In the genomic region with DNA sequence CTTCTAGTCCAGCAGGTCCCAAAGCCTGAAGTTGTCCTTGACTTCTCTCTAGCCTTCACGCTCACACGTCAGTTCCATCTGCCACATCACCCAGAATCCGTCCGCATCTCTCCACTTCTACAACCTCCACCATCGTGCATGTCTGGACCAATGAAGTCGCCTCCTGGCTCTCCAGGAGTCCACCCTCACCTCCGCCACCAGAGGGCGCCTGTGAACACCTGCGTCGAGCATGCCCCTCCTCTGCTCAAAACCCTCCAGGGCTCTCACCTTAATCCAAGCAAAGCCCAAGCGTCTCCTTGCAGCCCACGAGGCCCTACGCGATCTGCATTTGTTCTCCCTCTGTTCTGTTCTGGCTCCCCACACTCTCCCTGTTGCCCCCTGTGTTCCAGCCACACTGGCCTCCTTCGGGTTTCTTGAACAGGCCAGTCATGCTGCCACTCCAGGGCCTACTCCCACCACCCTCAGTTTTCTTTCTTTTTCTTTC, we compare ENCODE assay signal across 8 cellular contexts. TPM values are rescaled to one million over a fixed set of nuclear protein-coding genes. Genes with fewer than 3 reads are reported as not detected.
DNase-seq lines count a peak whose midpoint lies in the region; ATAC-seq, FAIRE-seq and TF ChIP-seq lines count a peak whose summit lies in the region.

No MANE protein-coding gene starts in this region.

- H3K79me2 ChIP-seq in endothelial cell of umbilical vein (ENCODE audit: control insufficient read depth, insufficient read depth, low read length) = no peaks in the 10 kb centered on the region

- H3K27me3 ChIP-seq in endothelial cell of umbilical vein (ENCODE audit: control insufficient read depth in 2 of 2, insufficient read depth in 2 of 2, low read length in 2 of 2) = no peaks in the 10 kb centered on the region

- TF ChIP-seq CTCF in AG09319 (IDR thresholded peaks at IDR 0.05; ENCODE audit: low read depth, low read length) = peak; percentile 93
- TF ChIP-seq CTCF in endothelial cell of umbilical vein (IDR thresholded peaks at IDR 0.05; ENCODE audit: extremely low read depth in 1 of 2, insufficient read depth in 1 of 2, low read depth in 1 of 2, low read length in 2 of 2) = peak; percentile 93 to 97

- intact Hi-C loops in endothelial cell of umbilical vein (cut with micrococcal nuclease) = loop anchor here (1.0 kb wide), 2 partner anchors 21 to 194 kb away; no protein-coding TSS in a partner anchor

- no peak overlapping the region for H3K27ac ChIP-seq in endothelial cell of umbilical vein (ENCODE audit: insufficient read depth, low read depth, low read length)

- DNase-seq in AG09319 (ENCODE audit: extremely low read depth, low read depth) (no peak), HT1080 (ENCODE audit: low read depth) (peak; percentile 80), NOMO-1 (lab: John Stamatoyannopoulos, UW; ENCODE audit: unreplicated experiment in 2 of 2) (peak; percentile 76 to 78), endothelial cell of umbilical vein (ENCODE audit: low read depth, low spot score) (peak; percentile 74), naive B cell (peak; percentile 79)
- peak; percentile 96 for DNase-seq in activated CD8-positive, alpha-beta memory T cell treated with anti-CD3 and anti-CD28 coated beads for 24 hours
- DNase-seq in stimulated activated naive B cell treated with anti-CD40 and anti-IgM and Interleukin-4, amounts not matched to agents 10 μg/mL and 1 μg/mL and 100 μg/mL, for 72 hours = peak; percentile 78

- no peaks in the 10 kb centered on the region for H3K9me1 ChIP-seq in endothelial cell of umbilical vein (replicated peaks; ENCODE audit: control insufficient read depth, extremely low read depth, insufficient read depth, low read length)

- peaks cover 0 to 21% of the 10 kb centered on the region in 2 experiments for H3K36me3 ChIP-seq in endothelial cell of umbilical vein (ENCODE audit: control insufficient read depth in 2 of 2, extremely low read depth in 1 of 2, insufficient read depth in 2 of 2, low read length in 2 of 2)

- peak; percentile 70 for ATAC-seq in GM19025 (IDR thresholded peaks at IDR 0.05; ENCODE audit: low read depth, unreplicated experiment)
- peak; percentile 99 to 100 for ATAC-seq in naive B cell (ENCODE audit: low read depth in 2 of 2)
- peak; percentile 99 for ATAC-seq in stimulated activated naive B cell treated with anti-CD40 and anti-IgM and Interleukin-4, amounts not matched to agents 10 μg/mL and 1 μg/mL and 100 μg/mL, for 72 hours (replicated peaks)

- BruUV-seq in endothelial cell of umbilical vein (replicated peaks; lab: Mats Ljungman, UMichigan) = no TSS peak

- H4K20me1 ChIP-seq in endothelial cell of umbilical vein (replicated peaks; ENCODE audit: control insufficient read depth, extremely low read depth, insufficient read depth, low read length) = no peaks in the 10 kb centered on the region

- peak; percentile 83 for FAIRE-seq in endothelial cell of umbilical vein (lab: Jason Lieb, UNC)

- H3K9me3 Mint-ChIP-seq in naive B cell = peaks cover 4 to 18% (median 8%) of the 10 kb centered on the region in 7 donors
- peaks cover 8 to 10% of the 10 kb centered on the region in 2 donors for H3K9me3 Mint-ChIP-seq in stimulated activated naive B cell treated with anti-CD40 and anti-IgM and Interleukin-4, amounts not matched to agents 10 μg/mL and 1 μg/mL and 100 μg/mL, for 72 hours

- H3K9ac ChIP-seq in endothelial cell of umbilical vein (replicated peaks; ENCODE audit: extremely low read depth, insufficient read depth, low read length) = no peak overlapping the region

- CTCF ChIA-PET in endothelial cell of umbilical vein (lab: Charles Lee) = interaction anchor here (0.6 to 3.1 kb wide), 14 partner anchors 10 to 192 kb away, joined by 3 to 28 read pairs (median 4); a partner anchor contains a TSS

- peak overlapping the region in 1 of 8 donors; percentile 3 for H3K4me3 Mint-ChIP-seq in naive B cell
- H3K4me3 Mint-ChIP-seq in stimulated activated naive B cell treated with anti-CD40 and anti-IgM and Interleukin-4, amounts not matched to agents 10 μg/mL and 1 μg/mL and 100 μg/mL, for 72 hours = no peak overlapping the region

- TF ChIP-seq POLR2A in endothelial cell of umbilical vein (IDR thresholded peaks at IDR 0.05; ENCODE audit: low read depth, low read length) = no peak

- no peak overlapping the region for H2AFZ ChIP-seq in endothelial cell of umbilical vein (ENCODE audit: low read depth, low read length)

- H3K4me1 Mint-ChIP-seq in naive B cell = peaks cover 11 to 12% (median 12%) of the 10 kb centered on the region in 3 donors
- peaks cover 6 to 9% of the 10 kb centered on the region in 2 donors for H3K4me1 Mint-ChIP-seq in stimulated activated naive B cell treated with anti-CD40 and anti-IgM and Interleukin-4, amounts not matched to agents 10 μg/mL and 1 μg/mL and 100 μg/mL, for 72 hours

- peaks cover 0 to 6% (median 4%) of the 10 kb centered on the region in 3 donors for H3K27me3 Mint-ChIP-seq in naive B cell
- H3K27me3 Mint-ChIP-seq in stimulated activated naive B cell treated with anti-CD40 and anti-IgM and Interleukin-4, amounts not matched to agents 10 μg/mL and 1 μg/mL and 100 μg/mL, for 72 hours = peaks cover 0 to 4% of the 10 kb centered on the region in 2 donors

- no peaks in the 10 kb centered on the region for H3K9me3 ChIP-seq in endothelial cell of umbilical vein (replicated peaks; ENCODE audit: control insufficient read depth, insufficient read depth, low read length)

- H3K4me3 ChIP-seq in endothelial cell of umbilical vein (replicated peaks in 1 of 3; ENCODE audit: insufficient read depth in 1 of 3, low read depth in 1 of 3, low read length in 3 of 3) = no peak overlapping the region

- H3K36me3 Mint-ChIP-seq in naive B cell = no peaks in the 10 kb centered on the region
- peaks cover 3 to 5% of the 10 kb centered on the region in 2 donors for H3K36me3 Mint-ChIP-seq in stimulated activated naive B cell treated with anti-CD40 and anti-IgM and Interleukin-4, amounts not matched to agents 10 μg/mL and 1 μg/mL and 100 μg/mL, for 72 hours

- H3K27ac Mint-ChIP-seq in naive B cell = no peak overlapping the region
- no peak overlapping the region for H3K27ac Mint-ChIP-seq in stimulated activated naive B cell treated with anti-CD40 and anti-IgM and Interleukin-4, amounts not matched to agents 10 μg/mL and 1 μg/mL and 100 μg/mL, for 72 hours

- H3K4me2 ChIP-seq in endothelial cell of umbilical vein (ENCODE audit: insufficient read depth, low read length) = no peak overlapping the region

- peaks cover 13% of the 10 kb centered on the region for H3K4me1 ChIP-seq in endothelial cell of umbilical vein (ENCODE audit: control insufficient read depth, extremely low read depth, insufficient read depth, low read length)

- dilution Hi-C loops in endothelial cell of umbilical vein (cut with MboI; ENCODE audit: extremely low pct_ligation_motif_present, low sequenced_read_pairs) = no loop called here

- POLR2A ChIA-PET in endothelial cell of umbilical vein (lab: Charles Lee) = no interaction called here

RNA-seq across cellular contexts. Expression of a gene that starts 3.7 kb away (rescaled TPM):
- 0.07 TPM in 1 of 2 replicates, not detected in the other for total RNA-seq in HT1080 (2014; rRNA removed; shearing (Covaris generic))
- polyA plus RNA-seq in HT1080 (2015; cell fraction: cytosol; rRNA removed) = not detected in 2 replicates
- 0.06 TPM in 1 of 2 replicates, not detected in the other for polyA plus RNA-seq in HT1080 (2015; cell fraction: nucleus; rRNA removed)
- total RNA-seq in endothelial cell of umbilical vein = 14.8 and 19.4 TPM in 2 replicates
- 16.2 and 20.4 TPM in 2 replicates for polyA plus RNA-seq in endothelial cell of umbilical vein
- polyA plus RNA-seq in endothelial cell of umbilical vein (2011; cell fraction: cytosol; rRNA removed) = 6.1 and 8.4 TPM in 2 replicates
- polyA plus RNA-seq in endothelial cell of umbilical vein (2011; cell fraction: nucleus; rRNA removed) = 94.4 and 109 TPM in 2 replicates
- polyA plus RNA-seq in endothelial cell of umbilical vein (2012) = 3.1 and 4.9 TPM in 2 replicates
- 9.0 and 10.3 TPM in 2 replicates for polyA minus RNA-seq in endothelial cell of umbilical vein
- polyA minus RNA-seq in endothelial cell of umbilical vein (2011; cell fraction: cytosol; rRNA and poly(A)+ RNA removed) = not detected
- 13.2 and 19.9 TPM in 2 replicates for polyA minus RNA-seq in endothelial cell of umbilical vein (2011; cell fraction: nucleus; rRNA and poly(A)+ RNA removed)
- not detected for polyA plus RNA-seq in naive B cell (ENCODE audit: low read depth in 6 of 6)

RNA-seq across cellular contexts. Expression of a gene that starts 6.4 kb away (rescaled TPM):
- total RNA-seq in HT1080 (2014; rRNA removed; shearing (Covaris generic)) = 248 and 260 TPM in 2 replicates
- 138 and 150 TPM in 2 replicates for polyA plus RNA-seq in HT1080 (2015; cell fraction: cytosol; rRNA removed)
- 137 and 168 TPM in 2 replicates for polyA plus RNA-seq in HT1080 (2015; cell fraction: nucleus; rRNA removed)
- 110 and 118 TPM in 2 replicates for total RNA-seq in endothelial cell of umbilical vein
- polyA plus RNA-seq in endothelial cell of umbilical vein (129 and 140 TPM in 2 replicates), naive B cell (ENCODE audit: low read depth in 6 of 6) (100 to 1,000 TPM; 102 to 183 (median 108) TPM)
- polyA plus RNA-seq in endothelial cell of umbilical vein (2011; cell fraction: cytosol; rRNA removed) = 137 and 138 TPM in 2 replicates
- polyA plus RNA-seq in endothelial cell of umbilical vein (2011; cell fraction: nucleus; rRNA removed) = 158 and 166 TPM in 2 replicates
- polyA plus RNA-seq in endothelial cell of umbilical vein (2012) = 89.9 and 95.1 TPM in 2 replicates
- 50.3 and 57.5 TPM in 2 replicates for polyA minus RNA-seq in endothelial cell of umbilical vein
- polyA minus RNA-seq in endothelial cell of umbilical vein (2011; cell fraction: cytosol; rRNA and poly(A)+ RNA removed) = 43.7 TPM
- polyA minus RNA-seq in endothelial cell of umbilical vein (2011; cell fraction: nucleus; rRNA and poly(A)+ RNA removed) = 23.7 and 24.5 TPM in 2 replicates

RNA-seq across cellular contexts. Expression of a gene that starts 15.2 kb away (rescaled TPM):
- total RNA-seq in HT1080 (2014; rRNA removed; shearing (Covaris generic)) = 84.2 and 89.7 TPM in 2 replicates
- polyA plus RNA-seq in HT1080 (2015; cell fraction: cytosol; rRNA removed) = 51.5 and 53.1 TPM in 2 replicates
- polyA plus RNA-seq in HT1080 (2015; cell fraction: nucleus; rRNA removed) = 44.5 and 49.1 TPM in 2 replicates
- 36.1 and 39.2 TPM in 2 replicates for total RNA-seq in endothelial cell of umbilical vein
- 38.9 and 53.7 TPM in 2 replicates for polyA plus RNA-seq in endothelial cell of umbilical vein
- 16.1 and 29.4 TPM in 2 replicates for polyA plus RNA-seq in endothelial cell of umbilical vein (2011; cell fraction: cytosol; rRNA removed)
- 13.1 and 13.5 TPM in 2 replicates for polyA plus RNA-seq in endothelial cell of umbilical vein (2011; cell fraction: nucleus; rRNA removed)
- polyA plus RNA-seq in endothelial cell of umbilical vein (2012) = 12.2 and 17.6 TPM in 2 replicates
- 12.3 and 20.8 TPM in 2 replicates for polyA minus RNA-seq in endothelial cell of umbilical vein
- polyA minus RNA-seq in endothelial cell of umbilical vein (2011; cell fraction: cytosol; rRNA and poly(A)+ RNA removed) = 90.8 TPM
- 3.3 and 8.5 TPM in 2 replicates for polyA minus RNA-seq in endothelial cell of umbilical vein (2011; cell fraction: nucleus; rRNA and poly(A)+ RNA removed)
- polyA plus RNA-seq in naive B cell (ENCODE audit: low read depth in 6 of 6) = 1 to 10 TPM in 3 of 6 donors, under 1 TPM in 2, not detected in 1; 0.33 to 1.6 (median 1.0) TPM

RNA-seq across cellular contexts. Expression of a gene that starts 20.8 kb away (rescaled TPM):
- total RNA-seq in HT1080 (2014; rRNA removed; shearing (Covaris generic)) = 0.35 and 1.3 TPM in 2 replicates
- 0.09 and 0.62 TPM in 2 replicates for polyA plus RNA-seq in HT1080 (2015; cell fraction: cytosol; rRNA removed)
- polyA plus RNA-seq in HT1080 (2015; cell fraction: nucleus; rRNA removed) = 0.44 and 0.75 TPM in 2 replicates
- total RNA-seq in endothelial cell of umbilical vein = 3.1 and 5.2 TPM in 2 replicates
- 1.9 and 2.8 TPM in 2 replicates for polyA plus RNA-seq in endothelial cell of umbilical vein
- 1.3 and 1.4 TPM in 2 replicates for polyA plus RNA-seq in endothelial cell of umbilical vein (2011; cell fraction: cytosol; rRNA removed)
- polyA plus RNA-seq in endothelial cell of umbilical vein (2011; cell fraction: nucleus; rRNA removed) = 6.3 and 6.6 TPM in 2 replicates
- polyA plus RNA-seq in endothelial cell of umbilical vein (2012) = 3.8 and 4.3 TPM in 2 replicates
- 0.87 and 2.9 TPM in 2 replicates for polyA minus RNA-seq in endothelial cell of umbilical vein
- polyA minus RNA-seq in endothelial cell of umbilical vein (2011; cell fraction: cytosol; rRNA and poly(A)+ RNA removed) = 1.2 TPM
- 2.4 and 2.7 TPM in 2 replicates for polyA minus RNA-seq in endothelial cell of umbilical vein (2011; cell fraction: nucleus; rRNA and poly(A)+ RNA removed)
- polyA plus RNA-seq in naive B cell (ENCODE audit: low read depth in 6 of 6) = 1 to 10 TPM in 5 of 6 donors, not detected in 1; 1.6 to 3.1 (median 1.9) TPM

RNA-seq across cellular contexts. Expression of a gene that starts 34.9 kb away (rescaled TPM):
- 3.6 and 8.1 TPM in 2 replicates for total RNA-seq in HT1080 (2014; rRNA removed; shearing (Covaris generic))
- 13.9 and 17.9 TPM in 2 replicates for polyA plus RNA-seq in HT1080 (2015; cell fraction: cytosol; rRNA removed)
- polyA plus RNA-seq in HT1080 (2015; cell fraction: nucleus; rRNA removed) = 10.3 and 15.4 TPM in 2 replicates
- 12.5 and 13.0 TPM in 2 replicates for total RNA-seq in endothelial cell of umbilical vein
- polyA plus RNA-seq in endothelial cell of umbilical vein (7.4 and 7.7 TPM in 2 replicates), naive B cell (ENCODE audit: low read depth in 6 of 6) (10 to 100 TPM; 32.8 to 82.8 (median 39.3) TPM)
- 7.1 and 8.0 TPM in 2 replicates for polyA plus RNA-seq in endothelial cell of umbilical vein (2011; cell fraction: cytosol; rRNA removed)
- 6.6 and 7.6 TPM in 2 replicates for polyA plus RNA-seq in endothelial cell of umbilical vein (2011; cell fraction: nucleus; rRNA removed)
- 8.2 and 9.9 TPM in 2 replicates for polyA plus RNA-seq in endothelial cell of umbilical vein (2012)
- 2.5 and 2.8 TPM in 2 replicates for polyA minus RNA-seq in endothelial cell of umbilical vein
- 9.4 TPM for polyA minus RNA-seq in endothelial cell of umbilical vein (2011; cell fraction: cytosol; rRNA and poly(A)+ RNA removed)
- 0.77 and 2.0 TPM in 2 replicates for polyA minus RNA-seq in endothelial cell of umbilical vein (2011; cell fraction: nucleus; rRNA and poly(A)+ RNA removed)

Comparison
In these comparisons a context has a peak if more than half of its experiments do, and no peak if none do; other contexts are left out.
1. RNA of a gene that starts 3.7 kb away (total RNA-seq): 14.8 to 19.4 TPM in endothelial cell of umbilical vein; 0.07 TPM in HT1080; every median in the first group is over 10 times any median in the second.
2. Peak in every context shown above with its lines, with median percentiles within 50 percentile points of each other: ATAC-seq.